8 cellular contexts compared by ENCODE assay signal in the genomic region with DNA sequence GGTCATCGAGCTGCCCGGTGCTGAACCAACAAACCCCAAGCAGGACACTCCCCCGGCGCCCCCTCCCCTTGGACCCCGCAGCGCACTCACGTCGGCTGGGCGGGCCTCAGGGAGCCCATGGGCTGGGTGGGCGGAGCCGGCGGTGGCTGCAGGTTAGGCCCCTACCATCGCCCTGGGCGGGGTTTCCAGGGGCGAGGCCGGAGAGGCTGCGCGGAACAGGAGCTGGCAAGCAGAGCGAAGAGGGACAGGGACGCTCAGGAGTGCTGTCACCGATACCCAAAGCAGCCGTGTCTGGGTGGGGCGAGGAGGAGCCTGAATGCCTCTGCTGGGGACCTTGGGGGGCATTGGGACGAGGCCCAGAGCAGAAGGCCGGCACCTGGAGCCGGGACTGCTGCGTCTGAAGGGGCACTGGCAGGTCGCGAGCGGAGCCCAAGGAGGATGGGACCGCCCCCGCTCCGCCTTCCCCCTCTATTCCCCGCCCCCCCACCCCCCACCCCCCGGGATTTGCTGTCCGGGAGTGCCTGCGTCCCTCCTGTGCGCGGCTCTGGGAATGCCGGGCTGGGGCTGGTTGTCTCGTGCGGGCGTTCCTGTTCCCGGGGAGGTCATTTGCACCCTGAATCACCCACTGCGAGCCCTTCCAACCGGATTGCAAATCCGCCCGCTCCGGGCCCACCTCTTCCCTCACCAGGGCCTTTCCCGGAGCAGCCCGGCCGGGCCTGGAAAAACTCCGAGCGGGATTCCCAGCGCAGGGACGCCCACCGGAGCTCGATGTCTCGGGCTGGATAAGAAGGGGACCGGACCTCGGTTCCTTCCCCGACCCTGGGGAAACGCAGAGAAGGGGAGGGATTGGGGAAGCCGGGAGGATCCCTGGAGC. TPM values are rescaled to one million over a fixed set of nuclear protein-coding genes. Genes with fewer than 3 reads are reported as not detected.
DNase-seq lines count a peak whose midpoint lies in the region; ATAC-seq and TF ChIP-seq lines count a peak whose summit lies in the region.

No MANE protein-coding gene starts in this region.

- H3K9me3 Mint-ChIP-seq in naive B cell = no peaks in the 10 kb centered on the region
- H3K9me3 Mint-ChIP-seq in stimulated activated naive CD8-positive, alpha-beta T cell treated with anti-CD3 and anti-CD28 coated beads, Interleukin-15, amount 100 ng/mL, for 72 hours = no peaks in the 10 kb centered on the region

- H3K9me3 ChIP-seq in A673 (ENCODE audit: low read depth, low read length, poor library complexity, severe bottlenecking) = no peaks in the 10 kb centered on the region
- H3K9me3 ChIP-seq in NT2/D1 (ENCODE audit: insufficient read depth, low read length) = no peaks in the 10 kb centered on the region

- no peak for TF ChIP-seq CTCF in A673 (conservative IDR thresholded peaks at IDR 0.05; ENCODE audit: low read depth, low read length)
- no peak for TF ChIP-seq CTCF in epithelial cell of proximal tubule (conservative IDR thresholded peaks at IDR 0.05; ENCODE audit: low read depth, low read length)

- no peaks in the 10 kb centered on the region for H3K36me3 ChIP-seq in A673 (ENCODE audit: insufficient read depth, low read length, poor library complexity, severe bottlenecking)
- H3K36me3 ChIP-seq in NT2/D1 (ENCODE audit: insufficient read depth, insufficient read length, low read length) = peaks cover 4% of the 10 kb centered on the region

- H3K27ac ChIP-seq in A673 (ENCODE audit: low read depth, low read length, poor library complexity, severe bottlenecking) = no peak overlapping the region

- H3K4me3 Mint-ChIP-seq in naive B cell = peak overlapping the region; percentile 84 to 93 (median 86)
- peak overlapping the region; percentile 81 to 97 for H3K4me3 Mint-ChIP-seq in stimulated activated naive CD8-positive, alpha-beta T cell treated with anti-CD3 and anti-CD28 coated beads, Interleukin-15, amount 100 ng/mL, for 72 hours

- DNase-seq in A673 (ENCODE audit: low spot score) (peak; percentile 61), NT2/D1 (ENCODE audit: low read depth, low spot score) (no peak), epithelial cell of proximal tubule (ENCODE audit: low read depth) (no peak), naive B cell (peak; percentile 56)
- peak; percentile 89 for DNase-seq in activated CD8-positive, alpha-beta memory T cell treated with anti-CD3 and anti-CD28 coated beads, Interleukin-2, amount 50 U/mL, for 48 hours
- peak; percentile 77 to 80 for DNase-seq in stimulated activated naive CD8-positive, alpha-beta T cell treated with anti-CD3 and anti-CD28 coated beads, Interleukin-15, amount 100 ng/mL, for 72 hours

- CTCF ChIA-PET in A673 (lab: Charles Lee) = no interaction called here

- peak; percentile 36 for ATAC-seq in GM18873 (IDR thresholded peaks at IDR 0.05; ENCODE audit: low FRiP score, unreplicated experiment)
- ATAC-seq in HG03521 (IDR thresholded peaks at IDR 0.05; ENCODE audit: unreplicated experiment) = peak; percentile 47
- peak; percentile 26 to 31 for ATAC-seq in naive B cell (ENCODE audit: low read depth in 2 of 2)
- peak; percentile 75 for ATAC-seq in stimulated activated naive CD8-positive, alpha-beta T cell treated with anti-CD3 and anti-CD28 coated beads, Interleukin-15, amount 100 ng/mL, for 72 hours

- POLR2A ChIA-PET in A673 (lab: Charles Lee; ENCODE audit: low non-redundant PET) = no interaction called here

- H3K4me3 ChIP-seq in A673 (ENCODE audit: low read depth, low read length, poor library complexity, severe bottlenecking) = peak overlapping the region; percentile 39
- peak overlapping the region; percentile 57 for H3K4me3 ChIP-seq in NT2/D1 (ENCODE audit: insufficient read length, low read depth)
- peak overlapping the region; percentile 75 for H3K4me3 ChIP-seq in epithelial cell of proximal tubule (ENCODE audit: low read depth, low read length)

- BruUV-seq in A673 (replicated peaks; lab: Mats Ljungman, UMichigan) = no TSS peak

- H3K27me3 ChIP-seq in A673 (replicated peaks; ENCODE audit: insufficient read depth, low read depth, low read length, poor library complexity) = peaks cover 28% of the 10 kb centered on the region
- peaks cover 67% of the 10 kb centered on the region for H3K27me3 ChIP-seq in NT2/D1 (ENCODE audit: insufficient read depth, insufficient read length)

- H3K36me3 Mint-ChIP-seq in naive B cell = no peaks in the 10 kb centered on the region

- peak overlapping the region; percentile 90 for H3K9ac ChIP-seq in NT2/D1 (ENCODE audit: insufficient read length, low read depth)

- H3K4me1 ChIP-seq in A673 (ENCODE audit: insufficient read depth, low read length, poor library complexity, severe bottlenecking) (no peaks in the 10 kb centered on the region), NT2/D1 (ENCODE audit: insufficient read depth, insufficient read length) (peaks cover 15% of the 10 kb centered on the region)

- intact Hi-C loops in A673 (cut with micrococcal nuclease; ENCODE audit: unreplicated experiment) = no loop called here

- H3K27me3 Mint-ChIP-seq in naive B cell = no peaks in the 10 kb centered on the region
- peaks cover 15% of the 10 kb centered on the region for H3K27me3 Mint-ChIP-seq in stimulated activated naive CD8-positive, alpha-beta T cell treated with anti-CD3 and anti-CD28 coated beads, Interleukin-15, amount 100 ng/mL, for 72 hours

- H3K4me1 Mint-ChIP-seq in naive B cell = peaks cover 26 to 47% (median 31%) of the 10 kb centered on the region in 3 donors
- peaks cover 49% of the 10 kb centered on the region for H3K4me1 Mint-ChIP-seq in stimulated activated naive CD8-positive, alpha-beta T cell treated with anti-CD3 and anti-CD28 coated beads, Interleukin-15, amount 100 ng/mL, for 72 hours

- H3K27ac Mint-ChIP-seq in naive B cell = peak overlapping the region in 3 of 6 donors; percentile 36 to 77 (median 73)
- peak overlapping the region in 1 of 2 donors; percentile 87 for H3K27ac Mint-ChIP-seq in stimulated activated naive CD8-positive, alpha-beta T cell treated with anti-CD3 and anti-CD28 coated beads, Interleukin-15, amount 100 ng/mL, for 72 hours

RNA-seq across cellular contexts. Expression of gene ARHGAP27, which starts 0.9 kb away (rescaled TPM):
- 0.17 TPM in 2 replicates for total RNA-seq in A673 (2021)
- total RNA-seq in epithelial cell of proximal tubule = 29.4 and 39.8 TPM in 2 replicates
- polyA plus RNA-seq in naive B cell (ENCODE audit: low read depth in 6 of 6) = 10 to 100 TPM; 32.3 to 76.2 (median 40.9) TPM

RNA-seq across cellular contexts. Expression of gene PLEKHM1, which starts 58.8 kb away (rescaled TPM):
- 11.9 and 13.0 TPM in 2 replicates for total RNA-seq in A673 (2021)
- 14.8 and 15.9 TPM in 2 replicates for total RNA-seq in epithelial cell of proximal tubule
- polyA plus RNA-seq in naive B cell (ENCODE audit: low read depth in 6 of 6) = 10 to 100 TPM in 5 of 6 donors, 1 to 10 TPM in 1; 6.3 to 19.6 (median 16.2) TPM

Comparison
In these comparisons a context has a peak if more than half of its experiments do, and no peak if none do; other contexts are left out.
1. DNase-seq: peak in A673 (single experiment), activated CD8-positive, alpha-beta memory T cell treated with anti-CD3 and anti-CD28 coated beads, Interleukin-2, amount 50 U/mL, for 48 hours (single experiment), naive B cell (single experiment) and stimulated activated naive CD8-positive, alpha-beta T cell treated with anti-CD3 and anti-CD28 coated beads, Interleukin-15, amount 100 ng/mL, for 72 hours (2 of 2); none in NT2/D1 (single experiment) and epithelial cell of proximal tubule (single experiment).
2. RNA of gene ARHGAP27, which starts 0.9 kb away (total RNA-seq): 29.4 to 39.8 TPM in epithelial cell of proximal tubule; 0.17 TPM in A673; every median in the first group is over 10 times any median in the second.
3. Peak in every context shown above with its lines, with median percentiles within 50 percentile points of each other: H3K4me3 ChIP-seq and ATAC-seq.